32 cellular contexts compared by ENCODE assay signal in the genomic region with DNA sequence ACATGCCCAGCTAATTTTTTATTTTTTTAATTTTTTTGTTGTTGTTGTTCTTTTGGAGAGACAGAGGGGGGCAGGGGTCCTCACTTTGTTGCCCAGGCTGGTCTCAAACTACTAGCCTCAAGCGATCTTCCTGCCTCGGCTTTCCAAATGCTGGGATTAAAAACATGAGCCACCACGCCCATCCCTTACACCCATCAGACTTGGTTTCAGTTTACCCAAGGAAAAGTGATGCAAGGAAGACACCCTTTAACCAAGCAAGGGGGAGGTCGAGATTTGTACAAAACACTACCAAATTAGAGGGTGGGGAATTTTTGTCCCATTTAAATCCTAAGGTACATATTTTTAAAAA.
DNase-seq lines count a peak whose midpoint lies in the region; ATAC-seq, FAIRE-seq and TF ChIP-seq lines count a peak whose summit lies in the region.
"Had no signal": no experiment of that assay in that cellular context is flagged by ENCODE, and none has a peak within 500 bp of the region (broad histone marks: within the 10 kb centered on the region; RNA-seq: fewer than 3 reads in every experiment).

No MANE protein-coding gene starts in this region.

- H4K20me1 ChIP-seq in BLaER1 treated with 17β-estradiol and CSF1 and Interleukin-3, amounts not matched to agents 10 nM and 100 nM, result no peaks in the 10 kb centered on the region
- H4K20me1 ChIP-seq in Loucy (ENCODE audit: insufficient read depth, low read length, poor library complexity, severe bottlenecking), result no peaks in the 10 kb centered on the region
- no peaks in the 10 kb centered on the region for H4K20me1 ChIP-seq in K562 (replicated peaks; ENCODE audit: control insufficient read depth, insufficient read depth, low read length)

- H3K79me2 ChIP-seq in Loucy (ENCODE audit: insufficient read depth, low read length), result no peaks in the 10 kb centered on the region
- H3K79me2 ChIP-seq in K562 (ENCODE audit: control insufficient read depth, insufficient read depth, low read length), result no peaks in the 10 kb centered on the region

- H3K9me1 ChIP-seq in K562 (ENCODE audit: control insufficient read depth, insufficient read depth, low read length), result no peaks in the 10 kb centered on the region

- H3K27me3 Mint-ChIP-seq in osteocyte (ENCODE audit: unreplicated experiment) (no peaks in the 10 kb centered on the region), immature natural killer cell (ENCODE audit: low read depth in 3 of 3) (peaks cover 0 to 3% (median 2%) of the 10 kb centered on the region in 3 donors)
- H3K27me3 Mint-ChIP-seq: activated CD8-positive, alpha-beta T cell treated with anti-CD3 and anti-CD28 coated beads for 36 hours; natural killer cell treated with Interleukin-12 subunit alpha and Interleukin-12 subunit beta and Interleukin-15 and Interleukin-18, amount 100 ng/mL, for 72 hours had no signal

- H3K4me1 Mint-ChIP-seq in osteocyte (ENCODE audit: unreplicated experiment) (peaks cover 31% of the 10 kb centered on the region), immature natural killer cell (peaks cover 11 to 14% of the 10 kb centered on the region in 2 donors)

- peak overlapping the region in 5 of 11 experiments; percentile 2 to 40 (median 27); a peak in 8 of 22 replicates for H3K27ac ChIP-seq in BLaER1 treated with 17β-estradiol and CSF1 and Interleukin-3, amounts not matched to agents 10 nM and 100 nM
- no peak overlapping the region for H3K27ac ChIP-seq in K562 (ENCODE audit: extremely low read depth, low read depth, low read length)
- H3K27ac ChIP-seq in brain microvascular endothelial cell, result no peak overlapping the region
- H3K27ac ChIP-seq: body of pancreas, C4-2B, lower lobe of right lung, PC-9, transverse colon had no signal

- in situ Hi-C loops in K562 (cut with MboI) (loop anchor here (5.0 to 10.0 kb wide), 3 partner anchors 67 to 525 kb away; no protein-coding TSS in a partner anchor), brain microvascular endothelial cell (cut with HindIII; ENCODE audit: low pct_ligation_motif_present, low sequenced_read_pairs) (no loop called here)

- TF ChIP-seq EP300 in K562 (IDR thresholded peaks at IDR 0.05; ENCODE audit: low read length), result no peak

- H3F3A ChIP-seq in Loucy (ENCODE audit: low read depth), result no peaks in the 10 kb centered on the region

- H3K36me3 ChIP-seq in BLaER1 treated with 17β-estradiol and CSF1 and Interleukin-3, amounts not matched to agents 10 nM and 100 nM, result peaks cover 0 to 7% (median 0%) of the 10 kb centered on the region in 11 experiments; a peak in 2 of 22 replicates
- H3K36me3 ChIP-seq in Loucy (ENCODE audit: insufficient read depth, low read length) (no peaks in the 10 kb centered on the region), K562 (ENCODE audit: control insufficient read depth, insufficient read depth, low read length) (no peaks in the 10 kb centered on the region), brain microvascular endothelial cell (replicated peaks) (no peaks in the 10 kb centered on the region)
- H3K36me3 ChIP-seq: adrenal gland, MG63, transverse colon had no signal

- H3K9me3 ChIP-seq in BLaER1 treated with 17β-estradiol and CSF1 and Interleukin-3, amounts not matched to agents 10 nM and 100 nM (replicated peaks in 1 of 11), result no peaks in the 10 kb centered on the region
- H3K9me3 ChIP-seq in Loucy (ENCODE audit: insufficient read depth, low read depth, low read length) (no peaks in the 10 kb centered on the region), K562 (replicated peaks; ENCODE audit: control insufficient read depth, insufficient read depth, low read depth, low read length) (no peaks in the 10 kb centered on the region)
- H3K9me3 ChIP-seq: adrenal gland, body of pancreas, lower lobe of right lung, MG63, mucosa of descending colon, transverse colon had no signal

- CTCF ChIA-PET in K562 (lab: Yijun Ruan, JAX; ENCODE audit: low intra/inter-chr PET ratio), result interaction anchor here (0.7 to 2.3 kb wide), 4 partner anchors 10 to 366 kb away, joined by 3 to 17 read pairs (median 6); no protein-coding TSS in a partner anchor

- no peaks in the 10 kb centered on the region for H3K9me2 ChIP-seq in Loucy (replicated peaks; ENCODE audit: low read depth, low read length)

- H3K27me3 ChIP-seq in BLaER1 treated with 17β-estradiol and CSF1 and Interleukin-3, amounts not matched to agents 10 nM and 100 nM, result no peaks in the 10 kb centered on the region
- no peaks in the 10 kb centered on the region for H3K27me3 ChIP-seq in Loucy (ENCODE audit: insufficient read depth, low read length, poor library complexity, severe bottlenecking)
- H3K27me3 ChIP-seq in K562 (ENCODE audit: control insufficient read depth in 2 of 2, insufficient read depth in 2 of 2, low read length in 2 of 2), result no peaks in the 10 kb centered on the region
- no peaks in the 10 kb centered on the region for H3K27me3 ChIP-seq in brain microvascular endothelial cell (replicated peaks)
- H3K27me3 ChIP-seq: adrenal gland, body of pancreas, MG63, transverse colon had no signal

- no peak for FAIRE-seq in K562 (lab: Jason Lieb, UNC)
- FAIRE-seq: G401.6 had no signal

- H3K36me3 Mint-ChIP-seq in osteocyte (ENCODE audit: unreplicated experiment) (no peaks in the 10 kb centered on the region), immature natural killer cell (peaks cover 4 to 6% (median 4%) of the 10 kb centered on the region in 3 donors)
- H3K36me3 Mint-ChIP-seq: natural killer cell treated with Interleukin-12 subunit alpha and Interleukin-12 subunit beta and Interleukin-15 and Interleukin-18, amount 100 ng/mL, for 72 hours had no signal

- H3K4me1 ChIP-seq in BLaER1 treated with 17β-estradiol and CSF1 and Interleukin-3, amounts not matched to agents 10 nM and 100 nM, result peaks cover 11 to 47% (median 31%) of the 10 kb centered on the region in 10 experiments
- H3K4me1 ChIP-seq in Loucy (ENCODE audit: insufficient read depth, low read length, poor library complexity, severe bottlenecking) (peaks cover 27% of the 10 kb centered on the region), K562 (replicated peaks in 1 of 2; ENCODE audit: control insufficient read depth in 2 of 2, insufficient read depth in 2 of 2, low read length in 2 of 2) (peaks cover 2 to 24% of the 10 kb centered on the region in 2 experiments; a peak in 2 of 5 replicates)

- intact Hi-C loops in K562 (cut with micrococcal nuclease), result loop anchor here (1.0 to 5.0 kb wide), 7 partner anchors 67 to 521 kb away; no protein-coding TSS in a partner anchor

- no TSS peak for BruUV-seq in K562 (replicated peaks; lab: Mats Ljungman, UMichigan)

- 60% methylated on average over 4 of the region's 4 CpGs for WGBS in K562 (ENCODE audit: insufficient coverage, low coverage, missing lambda C conversion rate)

- TF ChIP-seq CTCF in Loucy (conservative IDR thresholded peaks at IDR 0.05; ENCODE audit: low read length), result no peak
- TF ChIP-seq CTCF in K562 (IDR thresholded peaks at IDR 0.05 in 2 of 3, conservative IDR thresholded peaks at IDR 0.05 in 1 of 3; ENCODE audit: insufficient read depth in 2 of 3, low read depth in 1 of 3, low read length in 3 of 3), result no peak
- no peak for TF ChIP-seq CTCF in osteocyte (IDR thresholded peaks at IDR 0.05)
- TF ChIP-seq CTCF in brain microvascular endothelial cell (IDR thresholded peaks at IDR 0.05; ENCODE audit: low read depth, low read length, missing control alignments), result no peak

- H3K4me3 ChIP-seq in BLaER1 treated with 17β-estradiol and CSF1 and Interleukin-3, amounts not matched to agents 10 nM and 100 nM, result no peak overlapping the region
- H3K4me3 ChIP-seq in Loucy (ENCODE audit: low read length, poor library complexity, severe bottlenecking), result no peak overlapping the region
- H3K4me3 ChIP-seq in K562, result no peak overlapping the region
- no peak overlapping the region for H3K4me3 ChIP-seq in brain microvascular endothelial cell (ENCODE audit: low read depth, low read length)
- H3K4me3 ChIP-seq: adrenal gland, body of pancreas, lower lobe of right lung, MG63, mucosa of descending colon, PC-9, transverse colon had no signal

- H3K9ac ChIP-seq in BLaER1 treated with 17β-estradiol and CSF1 and Interleukin-3, amounts not matched to agents 10 nM and 100 nM, result peak overlapping the region in 4 of 11 experiments; percentile 6 to 38 (median 36); a peak in 6 of 22 replicates
- H3K9ac ChIP-seq in Loucy (ENCODE audit: low read depth, low read length, poor library complexity, severe bottlenecking) (peak overlapping the region; percentile 49), K562 (ENCODE audit: insufficient read depth in 1 of 2, low read depth in 2 of 2, low read length in 2 of 2) (no peak overlapping the region)

- H3K9me3 Mint-ChIP-seq in osteocyte (ENCODE audit: unreplicated experiment) (no peaks in the 10 kb centered on the region), immature natural killer cell (no peaks in the 10 kb centered on the region)
- H3K9me3 Mint-ChIP-seq: activated T-helper 1 cell treated with anti-CD3 and anti-CD28 coated beads, Interleukin-12 subunit alpha, Interleukin-12 subunit beta, Interleukin-2, Interleukin-4 antibody, amounts not matched to agents 30 ng/mL and 10 ng/mL and 1 ng/mL, durations not matched to agents 14 hours and 24 hours and 36 hours; natural killer cell treated with Interleukin-12 subunit alpha and Interleukin-12 subunit beta and Interleukin-15 and Interleukin-18, amount 100 ng/mL, for 72 hours; T-helper 2 cell treated with Interferon-gamma antibody and Interleukin-4, amounts not matched to agents 5 μg/mL and 100 μg/mL, for 36 hours had no signal

- DNase-seq in K562 (ENCODE audit: extremely low read depth in 1 of 4, low spot score in 3 of 4) (no peak), osteocyte (ENCODE audit: extremely low spot score, unreplicated experiment) (no peak), brain microvascular endothelial cell (no peak), T-helper 1 cell (no peak), immature natural killer cell (no peak)
- DNase-seq: activated CD8-positive, alpha-beta memory T cell treated with anti-CD3 and anti-CD28 coated beads, Interleukin-2, amount 50 U/mL, for 48 hours; activated CD8-positive, alpha-beta T cell treated with anti-CD3 and anti-CD28 coated beads for 36 hours; activated naive CD4-positive, alpha-beta T cell treated with Interleukin-2 at 50 U/mL for 16 hours; body of pancreas; DMS79; lower lobe of right lung; MG63; NCI-H1105; NCI-H187 treated with DMSO at 0.1 percent for 48 hours; NCI-H2171 treated with DMSO at 0.1 percent for 48 hours; NCI-H510A; occipital lobe; PC-9; SHP77; stimulated activated CD4-positive, alpha-beta T cell treated with anti-CD3 and anti-CD28 coated beads, Interleukin-15, amount 100 ng/mL, for 24 hours; stimulated activated CD4-positive, alpha-beta T cell treated with anti-CD3 and anti-CD28 coated beads, Interleukin-4, amount 100 ng/mL, for 4 hours; transverse colon had no signal

- ATAC-seq in K562 (no peak), GM21576 (IDR thresholded peaks at IDR 0.05; ENCODE audit: unreplicated experiment) (no peak)
- ATAC-seq: body of pancreas; natural killer cell treated with Interleukin-12 subunit alpha and Interleukin-12 subunit beta and Interleukin-15 and Interleukin-18, amount 100 ng/mL, for 72 hours had no signal

- peak overlapping the region; percentile 40 to 77 (median 56) for H3K4me2 ChIP-seq in BLaER1 treated with 17β-estradiol and CSF1 and Interleukin-3, amounts not matched to agents 10 nM and 100 nM
- H3K4me2 ChIP-seq in Loucy (ENCODE audit: low read depth, low read length, poor library complexity, severe bottlenecking), result peak overlapping the region; percentile 55
- H3K4me2 ChIP-seq in K562 (ENCODE audit: insufficient read depth, low read length), result no peak overlapping the region

- H3K4me3 Mint-ChIP-seq in osteocyte (ENCODE audit: unreplicated experiment), result no peak overlapping the region
- no peak overlapping the region for H3K4me3 Mint-ChIP-seq in immature natural killer cell
- H3K4me3 Mint-ChIP-seq: activated CD8-positive, alpha-beta T cell treated with anti-CD3 and anti-CD28 coated beads for 36 hours; activated T-helper 1 cell treated with anti-CD3 and anti-CD28 coated beads, Interleukin-12 subunit alpha, Interleukin-12 subunit beta, Interleukin-2, Interleukin-4 antibody, amounts not matched to agents 30 ng/mL and 10 ng/mL and 1 ng/mL, durations not matched to agents 14 hours and 24 hours and 36 hours; T-helper 2 cell treated with Interferon-gamma antibody and Interleukin-4, amounts not matched to agents 5 μg/mL and 100 μg/mL, for 36 hours had no signal

- no peak for TF ChIP-seq RAD21 in K562 (CRISPR knock-in tag; conservative IDR thresholded peaks at IDR 0.05 in 1 of 2, IDR thresholded peaks at IDR 0.05 in 1 of 2)

- H3K27ac Mint-ChIP-seq in osteocyte (ENCODE audit: unreplicated experiment), result peak overlapping the region; percentile 36
- no peak overlapping the region for H3K27ac Mint-ChIP-seq in immature natural killer cell
- H3K27ac Mint-ChIP-seq: T-helper 2 cell treated with Interferon-gamma antibody and Interleukin-4, amounts not matched to agents 5 μg/mL and 100 μg/mL, for 36 hours had no signal

- H2AFZ ChIP-seq in Loucy (ENCODE audit: low read length), result peak overlapping the region; percentile 38
- H2AFZ ChIP-seq in K562 (ENCODE audit: low read depth, low read length), result no peak overlapping the region
- H2AFZ ChIP-seq: PC-9 had no signal

- POLR2A ChIA-PET in K562 (lab: Yijun Ruan, JAX), result interaction anchor here (1.1 kb wide), 1 partner anchor 17 kb away, joined by 3 read pairs; no protein-coding TSS in a partner anchor

- TF ChIP-seq POLR2A in K562 (conservative IDR thresholded peaks at IDR 0.05), result no peak
